Comparison of ENCODE assay signal across 16 cellular contexts in genomic region chr3:66425032-66425431, GRCh38.
DNase-seq lines count a peak whose midpoint lies in the region; ATAC-seq and TF ChIP-seq lines count a peak whose summit lies in the region.
"Had no signal": no experiment of that assay in that cellular context is flagged by ENCODE, and none has a peak within 500 bp of the region (broad histone marks: within the 10 kb centered on the region; RNA-seq: fewer than 3 reads in every experiment).

No MANE protein-coding gene starts in this region.

- H3K27me3 ChIP-seq in dorsolateral prefrontal cortex = no peaks in the 10 kb centered on the region
- H3K27me3 ChIP-seq: BLaER1 treated with 17β-estradiol and CSF1 and Interleukin-3, amounts not matched to agents 10 nM and 100 nM had no signal

- peak; percentile 73 to 77 for ATAC-seq in left cardiac atrium
- ATAC-seq: naive thymus-derived CD4-positive, alpha-beta T cell; stimulated activated effector memory CD8-positive, alpha-beta T cell treated with anti-CD3 and anti-CD28 coated beads, Interleukin-12 subunit alpha, Interleukin-12 subunit beta, amount 100 ng/mL, for 72 hours; WTC11 had no signal

- no peak for TF ChIP-seq CTCF in dorsolateral prefrontal cortex (IDR thresholded peaks at IDR 0.05 in 54 of 56, conservative IDR thresholded peaks at IDR 0.05 in 2 of 56; ENCODE audit: low read depth in 1 of 56, partially characterized antibody in 56 of 56)

- DNase-seq in dorsolateral prefrontal cortex (no peak), left cardiac atrium (no peak), pons (ENCODE audit: low spot score) (peak; percentile 63), ureter (ENCODE audit: low spot score) (peak; percentile 65), foreskin melanocyte (no peak), GOT3 (lab: John Stamatoyannopoulos, UW) (no peak), cerebellar cortex (ENCODE audit: low spot score) (no peak)
- DNase-seq: activated CD8-positive, alpha-beta memory T cell treated with anti-CD3 and anti-CD28 coated beads for 24 hours; activated effector memory CD4-positive, alpha-beta T cell treated with Interleukin-2 at 50 U/mL for 16 hours; DMS53; kidney glomerular epithelial cell; MV-4-11; naive thymus-derived CD4-positive, alpha-beta T cell had no signal

- H3K27ac ChIP-seq in dorsolateral prefrontal cortex = peak overlapping the region in 52 of 59 donors; percentile 3 to 86 (median 56)
- H3K27ac ChIP-seq: BLaER1 treated with 17β-estradiol and CSF1 and Interleukin-3, amounts not matched to agents 10 nM and 100 nM had no signal

- intact Hi-C loops in dorsolateral prefrontal cortex (cut with DNase I) (no loop called here), left cardiac atrium (cut with DNase I) (no loop called here)

- H3K4me3 ChIP-seq in dorsolateral prefrontal cortex = no peak overlapping the region
- H3K4me3 ChIP-seq: BLaER1 treated with 17β-estradiol and CSF1 and Interleukin-3, amounts not matched to agents 10 nM and 100 nM had no signal

Comparison
In these comparisons a context has a peak if more than half of its experiments do, and no peak if none do; other contexts are left out.
1. DNase-seq: peak in pons (single experiment) and ureter (single experiment); none in dorsolateral prefrontal cortex (0 of 10), left cardiac atrium (single experiment), foreskin melanocyte (single experiment), GOT3 (single experiment) and cerebellar cortex (single experiment).